1 cellular context compared by ENCODE assay signal in the genomic region with DNA sequence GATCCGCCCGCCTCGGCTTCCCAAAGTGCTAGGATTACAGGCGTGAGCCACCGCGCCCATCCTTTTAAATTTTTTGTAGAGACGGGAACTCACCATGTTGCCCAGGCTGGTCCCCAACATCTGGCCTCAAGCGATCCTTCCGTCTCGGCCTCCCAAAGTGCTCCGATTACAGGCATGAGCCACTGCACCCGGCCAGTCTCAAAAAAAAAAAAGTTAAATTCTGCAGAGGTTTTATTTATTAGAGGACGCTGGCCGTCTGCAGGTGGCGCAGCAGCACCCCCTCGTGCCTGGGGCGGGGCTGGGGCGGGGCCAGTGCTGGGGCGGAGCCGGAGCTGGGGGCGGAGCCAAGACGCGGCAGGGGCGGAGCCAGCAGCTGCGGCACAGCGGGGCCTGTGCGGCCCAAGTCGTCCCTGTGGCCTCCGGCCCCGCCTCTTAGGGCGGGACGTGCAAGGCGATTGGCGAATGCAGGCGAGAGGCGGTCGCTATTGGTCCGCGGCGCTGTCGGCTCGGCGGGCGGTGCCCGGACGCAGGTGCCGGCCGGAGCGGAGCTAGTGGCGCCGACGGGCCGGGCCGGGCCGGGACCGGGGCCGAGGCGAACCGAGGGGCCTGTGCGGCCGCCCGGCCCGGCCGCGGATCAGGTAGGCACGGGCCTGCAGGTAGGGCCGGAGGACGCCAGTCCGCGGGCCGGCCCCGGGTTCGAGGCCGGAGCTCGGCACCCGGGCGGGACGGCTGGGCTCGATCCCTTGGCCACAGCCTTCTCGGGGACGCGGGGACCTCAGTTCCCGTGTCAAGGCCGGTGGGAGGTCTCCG.
TF ChIP-seq lines count a peak whose summit lies in the region.

A gene with protein sequence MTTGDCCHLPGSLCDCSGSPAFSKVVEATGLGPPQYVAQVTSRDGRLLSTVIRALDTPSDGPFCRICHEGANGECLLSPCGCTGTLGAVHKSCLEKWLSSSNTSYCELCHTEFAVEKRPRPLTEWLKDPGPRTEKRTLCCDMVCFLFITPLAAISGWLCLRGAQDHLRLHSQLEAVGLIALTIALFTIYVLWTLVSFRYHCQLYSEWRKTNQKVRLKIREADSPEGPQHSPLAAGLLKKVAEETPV (plus strand): TSS at position 523 of the 810 bp plus-strand sequence. CDS start 8,536 bp downstream, outside the sequence.

TF ChIP-seq in K562, 482 proteins besides CTCF, POLR2A, EP300 and RAD21 (continued from another document and continues in another):
- TF ChIP-seq, protein P1, sequence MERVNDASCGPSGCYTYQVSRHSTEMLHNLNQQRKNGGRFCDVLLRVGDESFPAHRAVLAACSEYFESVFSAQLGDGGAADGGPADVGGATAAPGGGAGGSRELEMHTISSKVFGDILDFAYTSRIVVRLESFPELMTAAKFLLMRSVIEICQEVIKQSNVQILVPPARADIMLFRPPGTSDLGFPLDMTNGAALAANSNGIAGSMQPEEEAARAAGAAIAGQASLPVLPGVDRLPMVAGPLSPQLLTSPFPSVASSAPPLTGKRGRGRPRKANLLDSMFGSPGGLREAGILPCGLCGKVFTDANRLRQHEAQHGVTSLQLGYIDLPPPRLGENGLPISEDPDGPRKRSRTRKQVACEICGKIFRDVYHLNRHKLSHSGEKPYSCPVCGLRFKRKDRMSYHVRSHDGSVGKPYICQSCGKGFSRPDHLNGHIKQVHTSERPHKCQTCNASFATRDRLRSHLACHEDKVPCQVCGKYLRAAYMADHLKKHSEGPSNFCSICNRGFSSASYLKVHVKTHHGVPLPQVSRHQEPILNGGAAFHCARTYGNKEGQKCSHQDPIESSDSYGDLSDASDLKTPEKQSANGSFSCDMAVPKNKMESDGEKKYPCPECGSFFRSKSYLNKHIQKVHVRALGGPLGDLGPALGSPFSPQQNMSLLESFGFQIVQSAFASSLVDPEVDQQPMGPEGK (CRISPR knock-in tag; IDR thresholded peaks at IDR 0.05; ENCODE audit: borderline replicate concordance) = no peak
- no peak for TF ChIP-seq TCF7 (IDR thresholded peaks at IDR 0.05; ENCODE audit: borderline replicate concordance)
- no peak for TF ChIP-seq SMAD3 (CRISPR knock-in tag; conservative IDR thresholded peaks at IDR 0.05)
- no peak for TF ChIP-seq ZFP30 (CRISPR knock-in tag; IDR thresholded peaks at IDR 0.05; ENCODE audit: borderline replicate concordance)
- TF ChIP-seq ZNF830 (CRISPR knock-in tag; IDR thresholded peaks at IDR 0.05) = no peak
- TF ChIP-seq GTF2E2 (tag; IDR thresholded peaks at IDR 0.05) = no peak
- no peak for TF ChIP-seq SREBF2 (CRISPR knock-in tag; IDR thresholded peaks at IDR 0.05)
- TF ChIP-seq NFIX (CRISPR knock-in tag; IDR thresholded peaks at IDR 0.05; ENCODE audit: low read depth) = no peak
- no peak for TF ChIP-seq SIN3A (IDR thresholded peaks at IDR 0.05; ENCODE audit: borderline replicate concordance in 2 of 2, control insufficient read depth in 1 of 2, low read depth in 2 of 2, low read length in 2 of 2)
- peak; percentile 72 for TF ChIP-seq POLR2G (IDR thresholded peaks at IDR 0.05; ENCODE audit: low read depth, low read length)
- TF ChIP-seq MYC (IDR thresholded peaks at IDR 0.05; ENCODE audit: low read depth, low read length) = peak; percentile 42; the same call in 1 of the 2 replicates
- no peak for TF ChIP-seq MYC (CRISPR knock-in tag; IDR thresholded peaks at IDR 0.05; ENCODE audit: borderline replicate concordance, low read depth)
- no peak for TF ChIP-seq ZNF707 (CRISPR knock-in tag; conservative IDR thresholded peaks at IDR 0.05)
- TF ChIP-seq, protein P2, sequence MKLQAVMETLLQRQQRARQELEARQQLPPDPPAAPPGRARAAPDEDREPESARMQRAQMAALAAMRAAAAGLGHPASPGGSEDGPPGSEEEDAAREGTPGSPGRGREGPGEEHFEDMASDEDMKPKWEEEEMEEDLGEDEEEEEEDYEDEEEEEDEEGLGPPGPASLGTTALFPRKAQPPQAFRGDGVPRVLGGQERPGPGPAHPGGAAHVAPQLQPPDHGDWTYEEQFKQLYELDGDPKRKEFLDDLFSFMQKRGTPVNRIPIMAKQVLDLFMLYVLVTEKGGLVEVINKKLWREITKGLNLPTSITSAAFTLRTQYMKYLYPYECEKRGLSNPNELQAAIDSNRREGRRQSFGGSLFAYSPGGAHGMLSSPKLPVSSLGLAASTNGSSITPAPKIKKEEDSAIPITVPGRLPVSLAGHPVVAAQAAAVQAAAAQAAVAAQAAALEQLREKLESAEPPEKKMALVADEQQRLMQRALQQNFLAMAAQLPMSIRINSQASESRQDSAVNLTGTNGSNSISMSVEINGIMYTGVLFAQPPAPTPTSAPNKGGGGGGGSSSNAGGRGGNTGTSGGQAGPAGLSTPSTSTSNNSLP (IDR thresholded peaks at IDR 0.05; ENCODE audit: borderline replicate concordance, low read depth, low read length) = no peak
- TF ChIP-seq ILK (tag; IDR thresholded peaks at IDR 0.05; ENCODE audit: borderline replicate concordance, low read depth) = no peak
- TF ChIP-seq, protein P3, sequence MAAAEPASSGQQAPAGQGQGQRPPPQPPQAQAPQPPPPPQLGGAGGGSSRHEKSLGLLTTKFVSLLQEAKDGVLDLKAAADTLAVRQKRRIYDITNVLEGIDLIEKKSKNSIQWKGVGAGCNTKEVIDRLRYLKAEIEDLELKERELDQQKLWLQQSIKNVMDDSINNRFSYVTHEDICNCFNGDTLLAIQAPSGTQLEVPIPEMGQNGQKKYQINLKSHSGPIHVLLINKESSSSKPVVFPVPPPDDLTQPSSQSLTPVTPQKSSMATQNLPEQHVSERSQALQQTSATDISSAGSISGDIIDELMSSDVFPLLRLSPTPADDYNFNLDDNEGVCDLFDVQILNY (CRISPR knock-in tag; IDR thresholded peaks at IDR 0.05) = no peak
- 0 out of 2 replicates have a peak, but pooled peaks have one; percentile 20 for TF ChIP-seq CBX1 (IDR thresholded peaks at IDR 0.05; ENCODE audit: low read depth)
- no peak for TF ChIP-seq SNRNP70 (optimal IDR thresholded peaks at IDR 0.05; ENCODE audit: low read depth, low read length)
- TF ChIP-seq NFATC3 (IDR thresholded peaks at IDR 0.05) = no peak
- no peak for TF ChIP-seq ZC3H8 (IDR thresholded peaks at IDR 0.05)
- peak; percentile 26; the same call in 1 of the 2 replicates for TF ChIP-seq ATF7 (IDR thresholded peaks at IDR 0.05)
- TF ChIP-seq SMAD1 (IDR thresholded peaks at IDR 0.05; ENCODE audit: low read depth, low read length, partially characterized antibody) = no peak
- no peak for TF ChIP-seq TAL1 (IDR thresholded peaks at IDR 0.05)
- no peak for TF ChIP-seq ZNF444 (CRISPR knock-in tag; IDR thresholded peaks at IDR 0.05)
- TF ChIP-seq ZNF23 (CRISPR knock-in tag; IDR thresholded peaks at IDR 0.05) = no peak
- TF ChIP-seq ZNF354B (CRISPR knock-in tag; IDR thresholded peaks at IDR 0.05) = no peak
- no peak for TF ChIP-seq C11orf30 (IDR thresholded peaks at IDR 0.05; ENCODE audit: low read depth)
- no peak for TF ChIP-seq ZBTB8A (IDR thresholded peaks at IDR 0.05; ENCODE audit: partially characterized antibody)
- no peak for TF ChIP-seq ZNF133 (CRISPR knock-in tag; IDR thresholded peaks at IDR 0.05)
- no peak for TF ChIP-seq FOXJ2 (tag; IDR thresholded peaks at IDR 0.05)
- no peak for TF ChIP-seq PHTF2 (CRISPR knock-in tag; IDR thresholded peaks at IDR 0.05)
- TF ChIP-seq TOE1 (IDR thresholded peaks at IDR 0.05; ENCODE audit: borderline replicate concordance) = 0 out of 2 replicates have a peak, but pooled peaks have one; percentile 18
- no peak for TF ChIP-seq TOE1 (CRISPR knock-in tag; IDR thresholded peaks at IDR 0.05; ENCODE audit: borderline replicate concordance, low read depth)
- TF ChIP-seq NEUROD1 (IDR thresholded peaks at IDR 0.05; ENCODE audit: borderline replicate concordance, low read depth, low read length, partially characterized antibody) = peak; percentile 95
- no peak for TF ChIP-seq BCL6 (CRISPR knock-in tag; IDR thresholded peaks at IDR 0.05)
- TF ChIP-seq, protein P4, sequence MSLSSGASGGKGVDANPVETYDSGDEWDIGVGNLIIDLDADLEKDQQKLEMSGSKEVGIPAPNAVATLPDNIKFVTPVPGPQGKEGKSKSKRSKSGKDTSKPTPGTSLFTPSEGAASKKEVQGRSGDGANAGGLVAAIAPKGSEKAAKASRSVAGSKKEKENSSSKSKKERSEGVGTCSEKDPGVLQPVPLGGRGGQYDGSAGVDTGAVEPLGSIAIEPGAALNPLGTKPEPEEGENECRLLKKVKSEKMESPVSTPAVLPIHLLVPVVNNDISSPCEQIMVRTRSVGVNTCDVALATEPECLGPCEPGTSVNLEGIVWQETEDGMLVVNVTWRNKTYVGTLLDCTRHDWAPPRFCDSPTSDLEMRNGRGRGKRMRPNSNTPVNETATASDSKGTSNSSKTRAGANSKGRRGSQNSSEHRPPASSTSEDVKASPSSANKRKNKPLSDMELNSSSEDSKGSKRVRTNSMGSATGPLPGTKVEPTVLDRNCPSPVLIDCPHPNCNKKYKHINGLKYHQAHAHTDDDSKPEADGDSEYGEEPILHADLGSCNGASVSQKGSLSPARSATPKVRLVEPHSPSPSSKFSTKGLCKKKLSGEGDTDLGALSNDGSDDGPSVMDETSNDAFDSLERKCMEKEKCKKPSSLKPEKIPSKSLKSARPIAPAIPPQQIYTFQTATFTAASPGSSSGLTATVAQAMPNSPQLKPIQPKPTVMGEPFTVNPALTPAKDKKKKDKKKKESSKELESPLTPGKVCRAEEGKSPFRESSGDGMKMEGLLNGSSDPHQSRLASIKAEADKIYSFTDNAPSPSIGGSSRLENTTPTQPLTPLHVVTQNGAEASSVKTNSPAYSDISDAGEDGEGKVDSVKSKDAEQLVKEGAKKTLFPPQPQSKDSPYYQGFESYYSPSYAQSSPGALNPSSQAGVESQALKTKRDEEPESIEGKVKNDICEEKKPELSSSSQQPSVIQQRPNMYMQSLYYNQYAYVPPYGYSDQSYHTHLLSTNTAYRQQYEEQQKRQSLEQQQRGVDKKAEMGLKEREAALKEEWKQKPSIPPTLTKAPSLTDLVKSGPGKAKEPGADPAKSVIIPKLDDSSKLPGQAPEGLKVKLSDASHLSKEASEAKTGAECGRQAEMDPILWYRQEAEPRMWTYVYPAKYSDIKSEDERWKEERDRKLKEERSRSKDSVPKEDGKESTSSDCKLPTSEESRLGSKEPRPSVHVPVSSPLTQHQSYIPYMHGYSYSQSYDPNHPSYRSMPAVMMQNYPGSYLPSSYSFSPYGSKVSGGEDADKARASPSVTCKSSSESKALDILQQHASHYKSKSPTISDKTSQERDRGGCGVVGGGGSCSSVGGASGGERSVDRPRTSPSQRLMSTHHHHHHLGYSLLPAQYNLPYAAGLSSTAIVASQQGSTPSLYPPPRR (CRISPR knock-in tag; IDR thresholded peaks at IDR 0.05; ENCODE audit: borderline replicate concordance) = no peak
- TF ChIP-seq PCBP2 (IDR thresholded peaks at IDR 0.05; ENCODE audit: low read depth, low read length, poor library complexity, severe bottlenecking) = no peak
- TF ChIP-seq CEBPG (CRISPR knock-in tag; IDR thresholded peaks at IDR 0.05) = no peak
- TF ChIP-seq CEBPG (tag; conservative IDR thresholded peaks at IDR 0.05 in 1 of 2, IDR thresholded peaks at IDR 0.05 in 1 of 2) = no peak
- TF ChIP-seq BHLHE40 (IDR thresholded peaks at IDR 0.05; ENCODE audit: low read length) = peak; percentile 84
- TF ChIP-seq, protein P5, sequence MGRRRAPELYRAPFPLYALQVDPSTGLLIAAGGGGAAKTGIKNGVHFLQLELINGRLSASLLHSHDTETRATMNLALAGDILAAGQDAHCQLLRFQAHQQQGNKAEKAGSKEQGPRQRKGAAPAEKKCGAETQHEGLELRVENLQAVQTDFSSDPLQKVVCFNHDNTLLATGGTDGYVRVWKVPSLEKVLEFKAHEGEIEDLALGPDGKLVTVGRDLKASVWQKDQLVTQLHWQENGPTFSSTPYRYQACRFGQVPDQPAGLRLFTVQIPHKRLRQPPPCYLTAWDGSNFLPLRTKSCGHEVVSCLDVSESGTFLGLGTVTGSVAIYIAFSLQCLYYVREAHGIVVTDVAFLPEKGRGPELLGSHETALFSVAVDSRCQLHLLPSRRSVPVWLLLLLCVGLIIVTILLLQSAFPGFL (CRISPR knock-in tag; IDR thresholded peaks at IDR 0.05) = no peak
- no peak for TF ChIP-seq CCAR2 (IDR thresholded peaks at IDR 0.05; ENCODE audit: low read depth, low read length)
- TF ChIP-seq, protein P6, sequence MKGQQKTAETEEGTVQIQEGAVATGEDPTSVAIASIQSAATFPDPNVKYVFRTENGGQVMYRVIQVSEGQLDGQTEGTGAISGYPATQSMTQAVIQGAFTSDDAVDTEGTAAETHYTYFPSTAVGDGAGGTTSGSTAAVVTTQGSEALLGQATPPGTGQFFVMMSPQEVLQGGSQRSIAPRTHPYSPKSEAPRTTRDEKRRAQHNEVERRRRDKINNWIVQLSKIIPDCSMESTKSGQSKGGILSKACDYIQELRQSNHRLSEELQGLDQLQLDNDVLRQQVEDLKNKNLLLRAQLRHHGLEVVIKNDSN (CRISPR knock-in tag; IDR thresholded peaks at IDR 0.05) = no peak
- TF ChIP-seq, protein P7, sequence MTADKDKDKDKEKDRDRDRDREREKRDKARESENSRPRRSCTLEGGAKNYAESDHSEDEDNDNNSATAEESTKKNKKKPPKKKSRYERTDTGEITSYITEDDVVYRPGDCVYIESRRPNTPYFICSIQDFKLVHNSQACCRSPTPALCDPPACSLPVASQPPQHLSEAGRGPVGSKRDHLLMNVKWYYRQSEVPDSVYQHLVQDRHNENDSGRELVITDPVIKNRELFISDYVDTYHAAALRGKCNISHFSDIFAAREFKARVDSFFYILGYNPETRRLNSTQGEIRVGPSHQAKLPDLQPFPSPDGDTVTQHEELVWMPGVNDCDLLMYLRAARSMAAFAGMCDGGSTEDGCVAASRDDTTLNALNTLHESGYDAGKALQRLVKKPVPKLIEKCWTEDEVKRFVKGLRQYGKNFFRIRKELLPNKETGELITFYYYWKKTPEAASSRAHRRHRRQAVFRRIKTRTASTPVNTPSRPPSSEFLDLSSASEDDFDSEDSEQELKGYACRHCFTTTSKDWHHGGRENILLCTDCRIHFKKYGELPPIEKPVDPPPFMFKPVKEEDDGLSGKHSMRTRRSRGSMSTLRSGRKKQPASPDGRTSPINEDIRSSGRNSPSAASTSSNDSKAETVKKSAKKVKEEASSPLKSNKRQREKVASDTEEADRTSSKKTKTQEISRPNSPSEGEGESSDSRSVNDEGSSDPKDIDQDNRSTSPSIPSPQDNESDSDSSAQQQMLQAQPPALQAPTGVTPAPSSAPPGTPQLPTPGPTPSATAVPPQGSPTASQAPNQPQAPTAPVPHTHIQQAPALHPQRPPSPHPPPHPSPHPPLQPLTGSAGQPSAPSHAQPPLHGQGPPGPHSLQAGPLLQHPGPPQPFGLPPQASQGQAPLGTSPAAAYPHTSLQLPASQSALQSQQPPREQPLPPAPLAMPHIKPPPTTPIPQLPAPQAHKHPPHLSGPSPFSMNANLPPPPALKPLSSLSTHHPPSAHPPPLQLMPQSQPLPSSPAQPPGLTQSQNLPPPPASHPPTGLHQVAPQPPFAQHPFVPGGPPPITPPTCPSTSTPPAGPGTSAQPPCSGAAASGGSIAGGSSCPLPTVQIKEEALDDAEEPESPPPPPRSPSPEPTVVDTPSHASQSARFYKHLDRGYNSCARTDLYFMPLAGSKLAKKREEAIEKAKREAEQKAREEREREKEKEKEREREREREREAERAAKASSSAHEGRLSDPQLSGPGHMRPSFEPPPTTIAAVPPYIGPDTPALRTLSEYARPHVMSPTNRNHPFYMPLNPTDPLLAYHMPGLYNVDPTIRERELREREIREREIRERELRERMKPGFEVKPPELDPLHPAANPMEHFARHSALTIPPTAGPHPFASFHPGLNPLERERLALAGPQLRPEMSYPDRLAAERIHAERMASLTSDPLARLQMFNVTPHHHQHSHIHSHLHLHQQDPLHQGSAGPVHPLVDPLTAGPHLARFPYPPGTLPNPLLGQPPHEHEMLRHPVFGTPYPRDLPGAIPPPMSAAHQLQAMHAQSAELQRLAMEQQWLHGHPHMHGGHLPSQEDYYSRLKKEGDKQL (CRISPR knock-in tag; IDR thresholded peaks at IDR 0.05; ENCODE audit: borderline replicate concordance) = no peak
- TF ChIP-seq DIDO1 (tag; IDR thresholded peaks at IDR 0.05; ENCODE audit: low read depth) = no peak
- no peak for TF ChIP-seq PHB2 (IDR thresholded peaks at IDR 0.05; ENCODE audit: low read depth)
- TF ChIP-seq TARDBP (IDR thresholded peaks at IDR 0.05) = no peak
